ENCODE assay signal across 28 cellular contexts in the genomic region with DNA sequence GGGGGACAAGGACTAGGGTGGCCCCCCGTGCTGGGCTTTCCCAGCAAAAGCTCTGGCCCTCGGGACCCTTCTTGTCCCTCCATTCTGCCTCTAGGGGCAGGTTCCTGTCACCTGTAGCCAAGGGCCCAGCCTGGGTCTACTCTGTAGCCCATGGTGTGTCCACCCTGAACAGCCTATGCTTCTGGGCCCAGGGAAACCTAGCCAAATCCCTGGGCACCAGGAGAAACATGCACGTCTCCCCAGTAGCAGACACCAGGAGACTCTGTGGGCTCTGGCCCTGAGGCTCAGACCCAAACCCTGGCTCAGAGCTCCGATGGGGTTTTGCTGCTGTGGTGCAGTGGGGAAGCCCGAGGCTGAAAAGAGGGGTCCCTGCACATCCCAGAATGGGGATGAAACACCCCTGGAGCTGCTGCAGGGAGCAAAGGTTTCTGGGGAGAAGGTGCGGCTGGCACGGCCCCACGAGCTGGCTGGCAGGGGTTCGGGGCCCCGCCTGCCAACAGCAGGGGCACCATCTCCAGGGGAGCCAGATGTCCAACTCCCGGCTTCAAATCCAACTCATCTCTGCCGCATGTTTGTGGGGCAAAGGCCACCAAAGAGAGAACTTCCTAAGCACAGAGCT. TPM values are rescaled to one million over a fixed set of nuclear protein-coding genes. Genes with fewer than 3 reads are reported as not detected.
DNase-seq lines count a peak whose midpoint lies in the region; ATAC-seq and TF ChIP-seq lines count a peak whose summit lies in the region.
"Had no signal": no experiment of that assay in that cellular context is flagged by ENCODE, and none has a peak within 500 bp of the region (broad histone marks: within the 10 kb centered on the region; RNA-seq: fewer than 3 reads in every experiment).

No MANE protein-coding gene starts in this region.

- no peak overlapping the region for H4K91ac ChIP-seq in neuronal stem cell (ENCODE audit: low read depth, low read length, poor library complexity)

- no peak overlapping the region for H3K14ac ChIP-seq in neuronal stem cell (ENCODE audit: low read length)

- TF ChIP-seq CTCF in GM13977 (IDR thresholded peaks at IDR 0.05; ENCODE audit: extremely low read depth, insufficient read depth, missing control alignments) (no peak), endodermal cell (conservative IDR thresholded peaks at IDR 0.05) (peak; percentile 50)

- H3K4me1 ChIP-seq in endodermal cell (ENCODE audit: control insufficient read depth, insufficient read depth, low read length) (peaks cover under 1% of the 10 kb centered on the region), neuronal stem cell (ENCODE audit: control insufficient read depth in 2 of 2, insufficient read depth in 1 of 2, low read depth in 1 of 2, low read length in 2 of 2) (peaks cover 2 to 12% of the 10 kb centered on the region in 2 donors)

- H3K9ac ChIP-seq in endodermal cell (ENCODE audit: extremely low read depth, low read length, poor library complexity, severe bottlenecking) (no peak overlapping the region), neuronal stem cell (ENCODE audit: low read depth, low read length, poor library complexity) (no peak overlapping the region)

- H3K27ac Mint-ChIP-seq in endodermal cell, result no peak overlapping the region
- H3K27ac Mint-ChIP-seq: CD8-positive, alpha-beta T cell; nephron progenitor cell had no signal

- no peaks in the 10 kb centered on the region for H3K27me3 Mint-ChIP-seq in endodermal cell (ENCODE audit: insufficient read depth)
- H3K27me3 Mint-ChIP-seq: central memory CD8-positive, alpha-beta T cell; stimulated activated naive CD8-positive, alpha-beta T cell treated with anti-CD3 and anti-CD28 coated beads, Interleukin-15, amount 100 ng/mL, for 72 hours had no signal

- no peak overlapping the region for H3K4me2 ChIP-seq in neuronal stem cell (ENCODE audit: insufficient read depth, low read length, poor library complexity, severe bottlenecking)

- no peak overlapping the region for H2BK120ac ChIP-seq in neuronal stem cell (ENCODE audit: low read depth, low read length)

- H3K9me3 ChIP-seq in endodermal cell (ENCODE audit: control insufficient read depth, low read length) (no peaks in the 10 kb centered on the region), neuronal stem cell (replicated peaks in 1 of 2; ENCODE audit: control insufficient read depth in 2 of 2, insufficient read depth in 1 of 2, low read depth in 1 of 2, low read length in 2 of 2) (no peaks in the 10 kb centered on the region)
- H3K9me3 ChIP-seq: esophagus muscularis mucosa, right atrium auricular region had no signal

- no peak overlapping the region for H3K4ac ChIP-seq in neuronal stem cell (ENCODE audit: low read length)

- H3K18ac ChIP-seq in neuronal stem cell (ENCODE audit: low read length), result peak overlapping the region; percentile 44

- WGBS in endodermal cell (ENCODE audit: insufficient coverage in 1 of 2, insufficient read length in 1 of 2), 2 experiments, result 86 to 94% methylated on average over 10 to 12 of the region's 12 CpGs
- WGBS in neuronal stem cell (ENCODE audit: extremely low coverage in 2 of 2, insufficient read length in 2 of 2, insufficient replicate concordance in 1 of 2), 2 donors, result no CpG with 5 or more reads among the region's 12 CpGs

- no peak for ATAC-seq in GM21529 (IDR thresholded peaks at IDR 0.05; ENCODE audit: unreplicated experiment)
- ATAC-seq: CD8-positive, alpha-beta T cell; stimulated activated naive CD8-positive, alpha-beta T cell treated with anti-CD3 and anti-CD28 coated beads, Interleukin-15, amount 100 ng/mL, for 72 hours had no signal

- H3K4me3 ChIP-seq in endodermal cell (ENCODE audit: low read length), result no peak overlapping the region
- no peak overlapping the region for H3K4me3 ChIP-seq in neuronal stem cell (ENCODE audit: low read length in 2 of 2)
- H3K4me3 ChIP-seq: esophagus muscularis mucosa, right atrium auricular region had no signal

- H2BK15ac ChIP-seq in neuronal stem cell (ENCODE audit: low read length), result no peak overlapping the region

- no peak overlapping the region for H3K23ac ChIP-seq in neuronal stem cell (ENCODE audit: low read depth, low read length, poor library complexity)

- H3K4me3 Mint-ChIP-seq in endodermal cell, result no peak overlapping the region
- H3K4me3 Mint-ChIP-seq: CD8-positive, alpha-beta T cell; central memory CD8-positive, alpha-beta T cell; nephron progenitor cell; stimulated activated naive CD8-positive, alpha-beta T cell treated with anti-CD3 and anti-CD28 coated beads, Interleukin-15, amount 100 ng/mL, for 72 hours had no signal

- H3K27ac ChIP-seq in endodermal cell (ENCODE audit: low read depth, low read length) (no peak overlapping the region), neuronal stem cell (replicated peaks; ENCODE audit: low read length) (no peak overlapping the region)
- H3K27ac ChIP-seq: right atrium auricular region, WERI-Rb-1 had no signal

- H3K36me3 ChIP-seq in endodermal cell (ENCODE audit: control insufficient read depth, insufficient read depth, low read length), result peaks cover 5% of the 10 kb centered on the region
- peaks cover 0 to 6% of the 10 kb centered on the region in 2 donors for H3K36me3 ChIP-seq in neuronal stem cell (replicated peaks in 1 of 2; ENCODE audit: control insufficient read depth in 2 of 2, insufficient read depth in 2 of 2, low read length in 2 of 2)
- H3K36me3 ChIP-seq: right atrium auricular region had no signal

- peak; percentile 11 for DNase-seq in activated CD8-positive, alpha-beta memory T cell treated with anti-CD3 and anti-CD28 coated beads, Interleukin-2, amount 50 U/mL, for 4 hours
- no peak for DNase-seq in activated CD8-positive, alpha-beta memory T cell treated with anti-CD3 and anti-CD28 coated beads for 24 hours
- DNase-seq in GM13977 (ENCODE audit: low spot score) (peak; percentile 30), endodermal cell (no peak), neuronal stem cell (ENCODE audit: low spot score) (no peak), GF-D8 (lab: John Stamatoyannopoulos, UW) (no peak), Ammon's horn (ENCODE audit: low spot score) (no peak)
- DNase-seq: activated CD4-positive, alpha-beta T cell treated with anti-CD3 and anti-CD28 coated beads for 48 hours; activated gamma-delta T cell treated with Interleukin-2 at 50 U/mL for 16 hours; activated T-cell treated with anti-CD3 and anti-CD28 coated beads, Interleukin-2, amount 50 U/mL, for 1 hour; CD8-positive, alpha-beta T cell; foreskin fibroblast; Karpas-422; NCI-H1417 treated with DMSO at 0.1 percent for 48 hours; NCI-H2029 treated with DMSO at 0.1 percent for 48 hours; NCI-H226; NCI-H526 treated with DMSO at 0.1 percent for 48 hours; nephron progenitor cell; NK-92 treated with Interleukin-12 subunit alpha and Interleukin-12 subunit beta, amount 100 ng/mL, for 24 hours; stimulated activated CD4-positive, alpha-beta T cell treated with anti-CD3 and anti-CD28 coated beads, Interleukin-12 subunit alpha, Interleukin-12 subunit beta, amount 100 ng/mL, for 4 hours; stimulated activated CD4-positive, alpha-beta T cell treated with anti-CD3 and anti-CD28 coated beads, Interleukin-2, amount 100 ng/mL, for 48 hours; stimulated activated naive CD8-positive, alpha-beta T cell treated with anti-CD3 and anti-CD28 coated beads, Interleukin-15, amount 100 ng/mL, for 72 hours; T1000 had no signal

- H2AFZ ChIP-seq in neuronal stem cell (ENCODE audit: low read length), result no peak overlapping the region

- H3K36me3 Mint-ChIP-seq in endodermal cell (ENCODE audit: low read depth), result peaks cover 7% of the 10 kb centered on the region

- H3K79me1 ChIP-seq in neuronal stem cell (ENCODE audit: low read depth, low read length), result peaks cover 23% of the 10 kb centered on the region

- no peak overlapping the region for H2BK5ac ChIP-seq in neuronal stem cell (ENCODE audit: low read length)

- H3K27me3 ChIP-seq in endodermal cell (ENCODE audit: control insufficient read depth, insufficient read depth, low read length, poor library complexity, severe bottlenecking) (no peaks in the 10 kb centered on the region), neuronal stem cell (ENCODE audit: control insufficient read depth in 3 of 3, insufficient read depth in 3 of 3, low read depth in 1 of 3, low read length in 3 of 3) (no peaks in the 10 kb centered on the region)
- H3K27me3 ChIP-seq: esophagus muscularis mucosa, right atrium auricular region had no signal

- in situ Hi-C loops in GM13977 (cut with MboI; ENCODE audit: low pct_unique_long_range_greater_than_20kb, low sequenced_read_pairs, unreplicated experiment), result no loop called here

- no peaks in the 10 kb centered on the region for H3K9me3 Mint-ChIP-seq in endodermal cell
- H3K9me3 Mint-ChIP-seq: CD8-positive, alpha-beta T cell; central memory CD8-positive, alpha-beta T cell; nephron progenitor cell; stimulated activated naive CD8-positive, alpha-beta T cell treated with anti-CD3 and anti-CD28 coated beads, Interleukin-15, amount 100 ng/mL, for 72 hours had no signal

- H2AK5ac ChIP-seq in neuronal stem cell (ENCODE audit: low read depth, low read length), result no peak overlapping the region

- no peak overlapping the region for H2BK12ac ChIP-seq in neuronal stem cell (ENCODE audit: low read length)

- no peak overlapping the region for H4K8ac ChIP-seq in neuronal stem cell (ENCODE audit: low read depth, low read length)

- H3K4me1 Mint-ChIP-seq in endodermal cell, result peaks cover 5% of the 10 kb centered on the region
- H3K4me1 Mint-ChIP-seq: stimulated activated naive CD8-positive, alpha-beta T cell treated with anti-CD3 and anti-CD28 coated beads, Interleukin-15, amount 100 ng/mL, for 72 hours had no signal

RNA-seq across cellular contexts. Expression of a gene that starts 18.2 kb away (rescaled TPM):
- total RNA-seq in endodermal cell, result 10 to 100 TPM; 31.9 to 33.8 TPM
- polyA plus RNA-seq in endodermal cell (2013, experiment 1 of 2), result 31.9 TPM
- 27.5 TPM for polyA plus RNA-seq in endodermal cell (2013, experiment 2 of 2)
- polyA plus RNA-seq in neuronal stem cell (2013, experiment 1 of 2), result 23.4 TPM
- 23.1 TPM for polyA plus RNA-seq in neuronal stem cell (2013, experiment 2 of 2)

Comparison
In these comparisons a context has a peak if more than half of its experiments do, and no peak if none do; other contexts are left out.
1. DNase-seq: peak in activated CD8-positive, alpha-beta memory T cell treated with anti-CD3 and anti-CD28 coated beads, Interleukin-2, amount 50 U/mL, for 4 hours (single experiment) and GM13977 (single experiment); none in activated CD8-positive, alpha-beta memory T cell treated with anti-CD3 and anti-CD28 coated beads for 24 hours (single experiment), endodermal cell (single experiment), neuronal stem cell (single experiment), GF-D8 (single experiment) and Ammon's horn (single experiment).